ENCODE assay signal across 17 cellular contexts in genomic region chr20:21413999-21414398, GRCh38. TPM values are rescaled to one million over a fixed set of nuclear protein-coding genes. Genes with fewer than 3 reads are reported as not detected.
"Had no signal": no experiment of that assay in that cellular context is flagged by ENCODE, and none has a peak within 500 bp of the region (broad histone marks: within the 10 kb centered on the region; RNA-seq: fewer than 3 reads in every experiment).

No MANE protein-coding gene starts in this region.

RNA-seq across cellular contexts. Expression of gene NKX2-4, which starts 16.7 kb away (rescaled TPM):
- total RNA-seq: activated B cell treated with CpG ODN at 0.5 μM for 24 hours; activated CD4-positive, alpha-beta T cell treated with anti-CD3 and anti-CD28 coated beads, Interleukin-2, amount 10 ng/mL, durations not matched to agents 24 days and 14 days; activated CD8-positive, alpha-beta memory T cell treated with anti-CD3 and anti-CD28 coated beads, Interleukin-2, amount 10 ng/mL, durations not matched to agents 7 days and 5 days; activated CD8-positive, alpha-beta T cell treated with anti-CD3 and anti-CD28 coated beads for 36 hours; activated naive CD4-positive, alpha-beta T cell treated with anti-CD3 and anti-CD28 coated beads, Interleukin-2, amount 50 U/mL, for 72 hours; activated naive CD8-positive, alpha-beta T cell treated with anti-CD3 and anti-CD28 coated beads, Interleukin-2, amount 10 ng/mL, durations not matched to agents 7 days and 5 days; activated T-helper 2 cell treated with anti-CD3 and anti-CD28 coated beads, Interferon-gamma antibody, Interleukin-2, Interleukin-4, amounts not matched to agents 10 μg/mL and 5 μg/mL and 100 μg/mL, durations not matched to agents 14 hours and 24 hours and 36 hours; ascending aorta; bronchial epithelial cell; cardiac muscle cell; chondrocyte; colonic mucosa; T-cell; T-helper 1 cell treated with Interleukin-12 subunit alpha and Interleukin-12 subunit beta and Interleukin-4 antibody, amounts not matched to agents 30 ng/mL and 1 ng/mL, for 36 hours; T-helper 17 cell; T-helper 2 cell treated with Interferon-gamma antibody and Interleukin-4, amounts not matched to agents 100 ng/mL and 5 ng/mL, for 36 hours had no signal
- polyA plus RNA-seq: adipose tissue, cardiac muscle cell had no signal
